8 cellular contexts compared by ENCODE assay signal in genomic region chr9:70484232-70485130, GRCh38.
DNase-seq lines count a peak whose midpoint lies in the region; ATAC-seq, FAIRE-seq and TF ChIP-seq lines count a peak whose summit lies in the region.

No MANE protein-coding gene starts in this region.

- H3K4me3 ChIP-seq in A549 (no peak overlapping the region), HAP-1 (no peak overlapping the region), trophoblast cell (ENCODE audit: low read depth, low read length) (no peak overlapping the region)

- H3K27ac Mint-ChIP-seq in WTC11, result no peak overlapping the region

- ATAC-seq in A549, result peak; percentile 98 to 99
- peak; percentile 89 for ATAC-seq in WTC11

- in situ Hi-C loops in HAP-1 (cut with MboI; ENCODE audit: low sequenced_read_pairs), result loop anchor here (25.0 kb wide), 1 partner anchor 122 kb away; no protein-coding TSS in a partner anchor

- DNase-seq in A549 (ENCODE audit: low read depth in 1 of 2, low spot score in 1 of 2) (peak; percentile 73 to 86), EL (peak; percentile 75), HAP-1 (ENCODE audit: low spot score in 2 of 2) (peak; percentile 56 to 70), MV-4-11 (lab: John Stamatoyannopoulos, UW) (peak; percentile 38), WTC11 (ENCODE audit: low spot score) (peak; percentile 26), glomerular visceral epithelial cell (ENCODE audit: extremely low spot score) (peak; percentile 58), trophoblast cell (peak; percentile 37 to 79)
- no peak for DNase-seq in stimulated activated CD4-positive, alpha-beta T cell treated with anti-CD3 and anti-CD28 coated beads, Interleukin-1b, Interleukin-23, amount 100 ng/mL, for 48 hours

- H3K79me2 ChIP-seq in trophoblast cell (ENCODE audit: control insufficient read depth, insufficient read depth, low read length, poor library complexity), result no peaks in the 10 kb centered on the region

- peaks cover 15% of the 10 kb centered on the region for H3K4me1 Mint-ChIP-seq in WTC11

- no peak for TF ChIP-seq EP300 in A549 (IDR thresholded peaks at IDR 0.05)

- H3K18ac ChIP-seq in trophoblast cell (ENCODE audit: low read length), result no peak overlapping the region

- H2AFZ ChIP-seq in trophoblast cell (ENCODE audit: insufficient read depth, low read length, poor library complexity), result no peak overlapping the region

- no peak overlapping the region for H2BK5ac ChIP-seq in trophoblast cell (ENCODE audit: low read depth, low read length, poor library complexity)

- H3K9ac ChIP-seq in trophoblast cell (ENCODE audit: low read length), result no peak overlapping the region

- H3K27me3 ChIP-seq in HAP-1 (ENCODE audit: low read depth) (no peaks in the 10 kb centered on the region), trophoblast cell (ENCODE audit: insufficient read depth, low read length) (no peaks in the 10 kb centered on the region)

- 32% methylated on average over 8 of the region's 8 CpGs for WGBS in A549 (ENCODE audit: missing lambda C conversion rate)
- no CpG with 5 or more reads among the region's 8 CpGs for WGBS in trophoblast cell (ENCODE audit: extremely low coverage, insufficient coverage, insufficient read length)

- no peak overlapping the region for H2BK12ac ChIP-seq in trophoblast cell (ENCODE audit: low read length)

- no peak overlapping the region for H2AK5ac ChIP-seq in trophoblast cell (ENCODE audit: low read length)

- no peaks in the 10 kb centered on the region for H3K36me3 Mint-ChIP-seq in WTC11

- H3K27ac ChIP-seq in A549 (peak overlapping the region in 1 of 2 experiments; percentile 44; a peak in 1 of 6 replicates), trophoblast cell (ENCODE audit: low read depth, low read length) (no peak overlapping the region)

- H3K36me3 ChIP-seq in HAP-1 (replicated peaks) (no peaks in the 10 kb centered on the region), trophoblast cell (ENCODE audit: control insufficient read depth in 1 of 2, insufficient read depth in 2 of 2, low read length in 2 of 2) (no peaks in the 10 kb centered on the region)

- no peaks in the 10 kb centered on the region for H3K79me1 ChIP-seq in trophoblast cell (ENCODE audit: low read length)

- H3K4me1 ChIP-seq in A549 (peaks cover 9% of the 10 kb centered on the region; the same call in 1 of the 3 replicates), HAP-1 (peaks cover 13% of the 10 kb centered on the region), trophoblast cell (ENCODE audit: control insufficient read depth in 1 of 2, insufficient read depth in 2 of 2, low read length in 2 of 2) (no peaks in the 10 kb centered on the region)

- no peak for TF ChIP-seq POLR2A in A549 (IDR thresholded peaks at IDR 0.05; ENCODE audit: low read length)

- CTCF ChIA-PET in A549 (lab: Yijun Ruan, JAX), result interaction anchor here (0.6 to 2.5 kb wide), 35 partner anchors 11 to 150 kb away, joined by 3 to 25 read pairs (median 5); partner anchors contain the start of gene KLF9
- CTCF ChIA-PET in WTC11 (lab: Charles Lee), result interaction anchor here (0.6 to 2.0 kb wide), 27 partner anchors 8 to 140 kb away, joined by 3 to 24 read pairs (median 3); partner anchors contain the start of gene KLF9

- no peak overlapping the region for H3K23ac ChIP-seq in trophoblast cell (ENCODE audit: low read length)

- FAIRE-seq in A549 (lab: Jason Lieb, UNC), result peak; percentile 28

- no peaks in the 10 kb centered on the region for H3K27me3 Mint-ChIP-seq in WTC11 (ENCODE audit: low read depth)

- H3K4me2 ChIP-seq in A549 (no peak overlapping the region), trophoblast cell (ENCODE audit: low read length) (no peak overlapping the region)

- TF ChIP-seq CTCF in A549 (IDR thresholded peaks at IDR 0.05) (peak; percentile 72), WTC11 (IDR thresholded peaks at IDR 0.05) (peak; percentile 62)

- no peak overlapping the region for H3K4ac ChIP-seq in trophoblast cell (ENCODE audit: low read depth, low read length)

- H3K4me3 Mint-ChIP-seq in WTC11, result no peak overlapping the region

- POLR2A ChIA-PET in A549 (lab: Yijun Ruan, JAX) (interaction anchor here (1.6 to 1.7 kb wide), 2 partner anchors 65 to 70 kb away, joined by 5 to 30 read pairs; partner anchors contain the start of gene KLF9), WTC11 (lab: Charles Lee) (no interaction called here)

- H4K91ac ChIP-seq in trophoblast cell (ENCODE audit: low read depth, low read length), result no peak overlapping the region

- TF ChIP-seq RAD21 in A549 (conservative IDR thresholded peaks at IDR 0.05 in 1 of 2, IDR thresholded peaks at IDR 0.05 in 1 of 2), result peak; percentile 74 to 76

- H3K9me3 ChIP-seq in A549 (no peaks in the 10 kb centered on the region), HAP-1 (no peaks in the 10 kb centered on the region), trophoblast cell (ENCODE audit: insufficient read depth, low read depth, low read length) (no peaks in the 10 kb centered on the region)

- no peak overlapping the region for H3K14ac ChIP-seq in trophoblast cell (ENCODE audit: low read length)

- no peak overlapping the region for H4K8ac ChIP-seq in trophoblast cell (ENCODE audit: low read depth, low read length)

- no peak overlapping the region for H4K12ac ChIP-seq in trophoblast cell (ENCODE audit: low read depth, low read length)

- H2BK120ac ChIP-seq in trophoblast cell (ENCODE audit: insufficient read depth, low read length, poor library complexity), result no peak overlapping the region

- H3K9me3 Mint-ChIP-seq in WTC11, result no peaks in the 10 kb centered on the region

TF ChIP-seq in A549, 52 proteins besides CTCF, POLR2A, EP300 and RAD21:
- TF ChIP-seq RFX5 (IDR thresholded peaks at IDR 0.05), result no peak
- no peak for TF ChIP-seq NPAS2 (CRISPR knock-in tag; IDR thresholded peaks at IDR 0.05; ENCODE audit: borderline replicate concordance)
- TF ChIP-seq, protein P1, sequence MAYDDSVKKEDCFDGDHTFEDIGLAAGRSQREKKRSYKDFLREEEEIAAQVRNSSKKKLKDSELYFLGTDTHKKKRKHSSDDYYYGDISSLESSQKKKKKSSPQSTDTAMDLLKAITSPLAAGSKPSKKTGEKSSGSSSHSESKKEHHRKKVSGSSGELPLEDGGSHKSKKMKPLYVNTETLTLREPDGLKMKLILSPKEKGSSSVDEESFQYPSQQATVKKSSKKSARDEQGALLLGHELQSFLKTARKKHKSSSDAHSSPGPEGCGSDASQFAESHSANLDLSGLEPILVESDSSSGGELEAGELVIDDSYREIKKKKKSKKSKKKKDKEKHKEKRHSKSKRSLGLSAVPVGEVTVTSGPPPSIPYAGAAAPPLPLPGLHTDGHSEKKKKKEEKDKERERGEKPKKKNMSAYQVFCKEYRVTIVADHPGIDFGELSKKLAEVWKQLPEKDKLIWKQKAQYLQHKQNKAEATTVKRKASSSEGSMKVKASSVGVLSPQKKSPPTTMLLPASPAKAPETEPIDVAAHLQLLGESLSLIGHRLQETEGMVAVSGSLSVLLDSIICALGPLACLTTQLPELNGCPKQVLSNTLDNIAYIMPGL (CRISPR knock-in tag; IDR thresholded peaks at IDR 0.05; ENCODE audit: borderline replicate concordance), result no peak
- TF ChIP-seq HOXA7 (CRISPR knock-in tag; IDR thresholded peaks at IDR 0.05), result no peak
- TF ChIP-seq ESRRA (IDR thresholded peaks at IDR 0.05; ENCODE audit: borderline replicate concordance, low read length), result no peak
- no peak for TF ChIP-seq HOXB13 (CRISPR knock-in tag; IDR thresholded peaks at IDR 0.05; ENCODE audit: low read depth)
- peak; percentile 84 for TF ChIP-seq SMC3 (IDR thresholded peaks at IDR 0.05)
- TF ChIP-seq SREBF2 (IDR thresholded peaks at IDR 0.05), result no peak
- no peak for TF ChIP-seq KDM1A (IDR thresholded peaks at IDR 0.05; ENCODE audit: low read depth)
- TF ChIP-seq NFE2L2 (conservative IDR thresholded peaks at IDR 0.05; ENCODE audit: low read length), result no peak
- TF ChIP-seq FOSL2 (IDR thresholded peaks at IDR 0.05), result no peak
- TF ChIP-seq FOSL2 (CRISPR knock-in tag; IDR thresholded peaks at IDR 0.05), result peak; percentile 53; the same call in 1 of the 2 replicates
- no peak for TF ChIP-seq ZFP36 (IDR thresholded peaks at IDR 0.05; ENCODE audit: borderline replicate concordance, partially characterized antibody)
- TF ChIP-seq ZC3H11A (IDR thresholded peaks at IDR 0.05), result no peak
- no peak for TF ChIP-seq ZSCAN20 (CRISPR knock-in tag; IDR thresholded peaks at IDR 0.05)

TF ChIP-seq in WTC11, 78 proteins besides CTCF, POLR2A, EP300 and RAD21 (continues in another document):
- TF ChIP-seq NFYB (CRISPR knock-in tag; conservative IDR thresholded peaks at IDR 0.05; ENCODE audit: low read depth), result no peak
- TF ChIP-seq STAT6 (CRISPR knock-in tag; conservative IDR thresholded peaks at IDR 0.05; ENCODE audit: low read depth), result no peak
- TF ChIP-seq ZNF232 (CRISPR knock-in tag; IDR thresholded peaks at IDR 0.05), result no peak
- TF ChIP-seq, protein P1 (CRISPR knock-in tag; IDR thresholded peaks at IDR 0.05), result no peak
- TF ChIP-seq JUN (CRISPR knock-in tag; IDR thresholded peaks at IDR 0.05), result no peak

Comparison
In these comparisons a context has a peak if more than half of its experiments do, and no peak if none do; other contexts are left out.
1. Of the 8 proteins assayed by ChIP-seq in both WTC11 and A549: peak only in WTC11: none; only in A549: none; in both: CTCF; in neither: 7.